8 cellular contexts compared by ENCODE assay signal in genomic region chrX:152830312-152831305, GRCh38. TPM values are rescaled to one million over a fixed set of nuclear protein-coding genes. Genes with fewer than 3 reads are reported as not detected.
DNase-seq lines count a peak whose midpoint lies in the region; ATAC-seq, FAIRE-seq and TF ChIP-seq lines count a peak whose summit lies in the region.

Gene CETN2 (minus strand): TSS chrX:152830757. CDS start chrX:152830710, 47 bp downstream.
Gene NSDHL (plus strand): TSS chrX:152831063. CDS start chrX:152846325, 15,262 bp downstream.

- dilution Hi-C loops in endothelial cell of umbilical vein (cut with MboI; ENCODE audit: extremely low pct_ligation_motif_present, low sequenced_read_pairs), result no loop called here

- H3K27me3 Mint-ChIP-seq in Calu3 (ENCODE audit: unreplicated experiment), result no peaks in the 10 kb centered on the region

- H2AFZ ChIP-seq in OCI-LY1 (ENCODE audit: low read length) (no peak within 1 kb of the TSS), endothelial cell of umbilical vein (ENCODE audit: low read depth, low read length) (peak within 1 kb of the TSS; percentile 93)

- H3K4me2 ChIP-seq in OCI-LY1 (ENCODE audit: low read length), result peak within 1 kb of the TSS; percentile 90
- H3K4me2 ChIP-seq in endothelial cell of umbilical vein (ENCODE audit: insufficient read depth, low read length), result peak within 1 kb of the TSS; percentile 89

- H3K36me3 ChIP-seq in HUES64 (ENCODE audit: insufficient read depth, low read length) (peaks cover 35% of the 10 kb centered on the region), OCI-LY1 (ENCODE audit: insufficient read depth, low read length) (peaks cover 19% of the 10 kb centered on the region), endothelial cell of umbilical vein (ENCODE audit: control insufficient read depth in 2 of 2, extremely low read depth in 1 of 2, insufficient read depth in 2 of 2, low read length in 2 of 2) (no peaks in the 10 kb centered on the region)

- POLR2A ChIA-PET in endothelial cell of umbilical vein (lab: Charles Lee), result no interaction called here

- H3K4me1 ChIP-seq in HUES64 (ENCODE audit: insufficient read depth, low read length), result no peaks in the 10 kb centered on the region
- H3K4me1 ChIP-seq in OCI-LY1 (ENCODE audit: insufficient read depth, low read length, severe bottlenecking), result peaks cover 23% of the 10 kb centered on the region
- H3K4me1 ChIP-seq in endothelial cell of umbilical vein (ENCODE audit: control insufficient read depth, extremely low read depth, insufficient read depth, low read length), result peaks cover 18% of the 10 kb centered on the region

- peak; percentile 99 for ATAC-seq in GM21447 (IDR thresholded peaks at IDR 0.05; ENCODE audit: unreplicated experiment)

- no peaks in the 10 kb centered on the region for H3K27me3 ChIP-seq in HUES64 (ENCODE audit: insufficient read depth, low read length)
- H3K27me3 ChIP-seq in OCI-LY1 (ENCODE audit: insufficient read depth, low read length), result no peaks in the 10 kb centered on the region
- no peaks in the 10 kb centered on the region for H3K27me3 ChIP-seq in endothelial cell of umbilical vein (ENCODE audit: control insufficient read depth in 2 of 2, insufficient read depth in 2 of 2, low read length in 2 of 2)

- H3K9me3 Mint-ChIP-seq in Calu3 (ENCODE audit: low read depth, unreplicated experiment), result no peaks in the 10 kb centered on the region

- no peaks in the 10 kb centered on the region for H3K9me3 ChIP-seq in HUES64 (ENCODE audit: insufficient read depth, low read depth, low read length)
- H3K9me3 ChIP-seq in OCI-LY1 (ENCODE audit: low read length), result no peaks in the 10 kb centered on the region
- no peaks in the 10 kb centered on the region for H3K9me3 ChIP-seq in endothelial cell of umbilical vein (replicated peaks; ENCODE audit: control insufficient read depth, insufficient read depth, low read length)

- peaks cover 32% of the 10 kb centered on the region for H3K36me3 Mint-ChIP-seq in Calu3 (ENCODE audit: insufficient read depth, unreplicated experiment)

- H3K9me2 ChIP-seq in OCI-LY1 (ENCODE audit: low read depth, low read length), result no peaks in the 10 kb centered on the region

- peak; percentile 99 for FAIRE-seq in endothelial cell of umbilical vein (lab: Jason Lieb, UNC)

- H3K9me1 ChIP-seq in endothelial cell of umbilical vein (replicated peaks; ENCODE audit: control insufficient read depth, extremely low read depth, insufficient read depth, low read length), result no peaks in the 10 kb centered on the region

- BruUV-seq in Calu3 (replicated peaks; lab: Mats Ljungman, UMichigan) (TSS peak; percentile 52), endothelial cell of umbilical vein (replicated peaks; lab: Mats Ljungman, UMichigan) (TSS peak; percentile 58)

- DNase-seq in Calu3 (peak; percentile 96), endothelial cell of umbilical vein (ENCODE audit: low read depth, low spot score) (peak; percentile 97), midbrain (lab: John Stamatoyannopoulos, UW) (peak; percentile 92)
- DNase-seq in activated CD8-positive, alpha-beta memory T cell treated with anti-CD3 and anti-CD28 coated beads, Interleukin-2, amount 50 U/mL, for 48 hours, result peak; percentile 92
- DNase-seq in stimulated activated CD8-positive, alpha-beta memory T cell treated with anti-CD3 and anti-CD28 coated beads, Interleukin-2, amount 100 ng/mL, for 1 hour (ENCODE audit: low read depth in 2 of 2), result peak; percentile 81 to 84

- H3K4me3 ChIP-seq in HUES64 (ENCODE audit: low read length), result peak within 1 kb of the TSS; percentile 95
- peak within 1 kb of the TSS; percentile 88 for H3K4me3 ChIP-seq in OCI-LY1 (ENCODE audit: low read depth, low read length, poor library complexity, severe bottlenecking)
- peak within 1 kb of the TSS; percentile 79 to 87 (median 84) for H3K4me3 ChIP-seq in endothelial cell of umbilical vein (replicated peaks in 1 of 3; ENCODE audit: insufficient read depth in 1 of 3, low read depth in 1 of 3, low read length in 3 of 3)

- CTCF ChIA-PET in Calu3 (lab: Charles Lee), result interaction anchor here (0.7 to 1.4 kb wide), 2 partner anchors 9 to 1428 kb away, joined by 5 to 6 read pairs; no protein-coding TSS in a partner anchor
- CTCF ChIA-PET in endothelial cell of umbilical vein (lab: Charles Lee), result interaction anchor here (1.1 to 1.3 kb wide), 2 partner anchors 9 to 96 kb away, joined by 4 to 6 read pairs; no protein-coding TSS in a partner anchor

- peak within 1 kb of the TSS; percentile 94 for H3K27ac Mint-ChIP-seq in Calu3 (ENCODE audit: unreplicated experiment)

- peak within 1 kb of the TSS; percentile 82 for H3K9ac ChIP-seq in HUES64 (ENCODE audit: low read depth, low read length)
- peak within 1 kb of the TSS; percentile 90 for H3K9ac ChIP-seq in OCI-LY1 (ENCODE audit: low read length)
- peak within 1 kb of the TSS; percentile 82 for H3K9ac ChIP-seq in endothelial cell of umbilical vein (replicated peaks; ENCODE audit: extremely low read depth, insufficient read depth, low read length)

- H3K4me1 Mint-ChIP-seq in Calu3 (ENCODE audit: low read depth, unreplicated experiment), result peaks cover 25% of the 10 kb centered on the region

- TF ChIP-seq POLR2A in endothelial cell of umbilical vein (IDR thresholded peaks at IDR 0.05; ENCODE audit: low read depth, low read length), result peak; percentile 56

- WGBS in HUES64, result under 1% methylated on average over 71 of the region's 71 CpGs

- no peaks in the 10 kb centered on the region for H4K20me1 ChIP-seq in OCI-LY1 (ENCODE audit: insufficient read depth, low read length)
- H4K20me1 ChIP-seq in endothelial cell of umbilical vein (replicated peaks; ENCODE audit: control insufficient read depth, extremely low read depth, insufficient read depth, low read length), result no peaks in the 10 kb centered on the region

- intact Hi-C loops in Calu3 (cut with micrococcal nuclease; ENCODE audit: unreplicated experiment), result loop anchor here (1.0 kb wide), 1 partner anchor 96 kb away; no protein-coding TSS in a partner anchor
- intact Hi-C loops in endothelial cell of umbilical vein (cut with micrococcal nuclease), result loop anchor here (2.0 kb wide), 1 partner anchor 66 kb away; no protein-coding TSS in a partner anchor

- no peaks in the 10 kb centered on the region for H3F3A ChIP-seq in OCI-LY1 (ENCODE audit: insufficient read depth, low read length)

- H3K79me2 ChIP-seq in OCI-LY1 (ENCODE audit: insufficient read depth, low read length), result peaks cover 11% of the 10 kb centered on the region; the same call in 1 of the 2 replicates
- peaks cover 36% of the 10 kb centered on the region for H3K79me2 ChIP-seq in endothelial cell of umbilical vein (ENCODE audit: control insufficient read depth, insufficient read depth, low read length)

- H3K27ac ChIP-seq in HUES64 (ENCODE audit: low read depth, low read length) (no peak within 1 kb of the TSS), OCI-LY1 (ENCODE audit: low read depth, low read length, poor library complexity, severe bottlenecking) (peak within 1 kb of the TSS; percentile 10), endothelial cell of umbilical vein (ENCODE audit: insufficient read depth, low read depth, low read length) (peak within 1 kb of the TSS; percentile 53)

- TF ChIP-seq CTCF in Calu3 (IDR thresholded peaks at IDR 0.05; ENCODE audit: unreplicated experiment), result no peak
- TF ChIP-seq CTCF in OCI-LY1 (IDR thresholded peaks at IDR 0.05; ENCODE audit: low read length), result no peak
- TF ChIP-seq CTCF in endothelial cell of umbilical vein (IDR thresholded peaks at IDR 0.05; ENCODE audit: extremely low read depth in 1 of 2, insufficient read depth in 1 of 2, low read depth in 1 of 2, low read length in 2 of 2), result no peak

- peak within 1 kb of the TSS; percentile 90 for H3K4me3 Mint-ChIP-seq in Calu3 (ENCODE audit: low read depth, unreplicated experiment)

TF ChIP-seq in endothelial cell of umbilical vein, 7 proteins besides CTCF, POLR2A, EP300 and RAD21:
- TF ChIP-seq JUN (IDR thresholded peaks at IDR 0.05; ENCODE audit: borderline replicate concordance, insufficient read depth, insufficient read length, low read depth), result no peak
- TF ChIP-seq EZH2 (IDR thresholded peaks at IDR 0.05; ENCODE audit: borderline replicate concordance, low read depth, low read length, severe bottlenecking), result no peak
- no peak for TF ChIP-seq GATA2 (IDR thresholded peaks at IDR 0.05; ENCODE audit: insufficient read depth, insufficient read length, low read depth, low read length)
- no peak for TF ChIP-seq FOS (IDR thresholded peaks at IDR 0.05; ENCODE audit: borderline replicate concordance, insufficient read depth, low read length)
- no peak for TF ChIP-seq POLR2AphosphoS5 (IDR thresholded peaks at IDR 0.05; ENCODE audit: insufficient read depth, low read depth, low read length)
- no peak for TF ChIP-seq MAX (IDR thresholded peaks at IDR 0.05; ENCODE audit: insufficient read depth, insufficient read length)
- TF ChIP-seq MYC (IDR thresholded peaks at IDR 0.05; ENCODE audit: low read depth, low read length), result no peak
TF ChIP-seq in endothelial cell of umbilical vein: peak in this region for 0.

RNA-seq across cellular contexts. Expression of gene CETN2, which starts in this region (rescaled TPM):
- total RNA-seq in Calu3 (2022) (38.5 and 40.2 TPM in 2 replicates), endothelial cell of umbilical vein (28.2 and 28.6 TPM in 2 replicates)
- 38.4 TPM for polyA plus RNA-seq in HUES64 (2013, experiment 1 of 2)
- 49.6 TPM for polyA plus RNA-seq in HUES64 (2013, experiment 2 of 2)
- polyA plus RNA-seq in endothelial cell of umbilical vein, result 15.1 and 15.4 TPM in 2 replicates
- 24.5 and 26.1 TPM in 2 replicates for polyA plus RNA-seq in endothelial cell of umbilical vein (2011; cell fraction: cytosol; rRNA removed)
- polyA plus RNA-seq in endothelial cell of umbilical vein (2011; cell fraction: nucleus; rRNA removed), result 10.3 and 12.5 TPM in 2 replicates
- 52.2 and 60.0 TPM in 2 replicates for polyA plus RNA-seq in endothelial cell of umbilical vein (2012)
- 7.9 and 9.6 TPM in 2 replicates for polyA minus RNA-seq in endothelial cell of umbilical vein
- polyA minus RNA-seq in endothelial cell of umbilical vein (2011; cell fraction: cytosol; rRNA and poly(A)+ RNA removed), result 6.2 TPM
- 2.4 and 3.3 TPM in 2 replicates for polyA minus RNA-seq in endothelial cell of umbilical vein (2011; cell fraction: nucleus; rRNA and poly(A)+ RNA removed)

RNA-seq across cellular contexts. Expression of gene NSDHL, which starts in this region (rescaled TPM):
- total RNA-seq in Calu3 (2022) (36.5 and 38.1 TPM in 2 replicates), endothelial cell of umbilical vein (40.0 and 43.4 TPM in 2 replicates)
- 37.8 TPM for polyA plus RNA-seq in HUES64 (2013, experiment 1 of 2)
- 39.5 TPM for polyA plus RNA-seq in HUES64 (2013, experiment 2 of 2)
- polyA plus RNA-seq in endothelial cell of umbilical vein, result 43.7 and 44.5 TPM in 2 replicates
- 37.3 and 43.2 TPM in 2 replicates for polyA plus RNA-seq in endothelial cell of umbilical vein (2011; cell fraction: cytosol; rRNA removed)
- 23.4 and 25.7 TPM in 2 replicates for polyA plus RNA-seq in endothelial cell of umbilical vein (2011; cell fraction: nucleus; rRNA removed)
- 32.2 and 39.5 TPM in 2 replicates for polyA plus RNA-seq in endothelial cell of umbilical vein (2012)
- polyA minus RNA-seq in endothelial cell of umbilical vein, result 26.0 and 29.3 TPM in 2 replicates
- 11.2 TPM for polyA minus RNA-seq in endothelial cell of umbilical vein (2011; cell fraction: cytosol; rRNA and poly(A)+ RNA removed)
- 6.0 and 6.5 TPM in 2 replicates for polyA minus RNA-seq in endothelial cell of umbilical vein (2011; cell fraction: nucleus; rRNA and poly(A)+ RNA removed)
